Comparison of ENCODE assay signal across 2 cellular contexts in genomic region chr1:197695961-197696360, GRCh38.
TF ChIP-seq lines count a peak whose summit lies in the region.

No MANE protein-coding gene starts in this region.

TF ChIP-seq in IMR-90, 13 proteins besides CTCF, POLR2A, EP300 and RAD21:
- TF ChIP-seq SMC3 (IDR thresholded peaks at IDR 0.05; ENCODE audit: low read depth, low read length) (no peak), RCOR1 (IDR thresholded peaks at IDR 0.05; ENCODE audit: insufficient replicate concordance, low read length) (no peak), CHD1 (IDR thresholded peaks at IDR 0.05; ENCODE audit: low read depth, low read length) (no peak), MAFK (IDR thresholded peaks at IDR 0.05; ENCODE audit: low read depth, low read length) (no peak), MAZ (IDR thresholded peaks at IDR 0.05; ENCODE audit: borderline replicate concordance, low read depth, low read length) (no peak), NFE2L2 (IDR thresholded peaks at IDR 0.05; ENCODE audit: low read depth, low read length) (no peak), BHLHE40 (IDR thresholded peaks at IDR 0.05; ENCODE audit: low read depth, low read length) (no peak), FOS (IDR thresholded peaks at IDR 0.05; ENCODE audit: low read depth, low read length) (no peak), MXI1 (IDR thresholded peaks at IDR 0.05; ENCODE audit: borderline replicate concordance, low read depth, low read length) (no peak)
- TF ChIP-seq, protein P1, sequence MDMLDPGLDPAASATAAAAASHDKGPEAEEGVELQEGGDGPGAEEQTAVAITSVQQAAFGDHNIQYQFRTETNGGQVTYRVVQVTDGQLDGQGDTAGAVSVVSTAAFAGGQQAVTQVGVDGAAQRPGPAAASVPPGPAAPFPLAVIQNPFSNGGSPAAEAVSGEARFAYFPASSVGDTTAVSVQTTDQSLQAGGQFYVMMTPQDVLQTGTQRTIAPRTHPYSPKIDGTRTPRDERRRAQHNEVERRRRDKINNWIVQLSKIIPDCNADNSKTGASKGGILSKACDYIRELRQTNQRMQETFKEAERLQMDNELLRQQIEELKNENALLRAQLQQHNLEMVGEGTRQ (IDR thresholded peaks at IDR 0.05; ENCODE audit: low read depth, low read length), result no peak
- TF ChIP-seq, protein P2, sequence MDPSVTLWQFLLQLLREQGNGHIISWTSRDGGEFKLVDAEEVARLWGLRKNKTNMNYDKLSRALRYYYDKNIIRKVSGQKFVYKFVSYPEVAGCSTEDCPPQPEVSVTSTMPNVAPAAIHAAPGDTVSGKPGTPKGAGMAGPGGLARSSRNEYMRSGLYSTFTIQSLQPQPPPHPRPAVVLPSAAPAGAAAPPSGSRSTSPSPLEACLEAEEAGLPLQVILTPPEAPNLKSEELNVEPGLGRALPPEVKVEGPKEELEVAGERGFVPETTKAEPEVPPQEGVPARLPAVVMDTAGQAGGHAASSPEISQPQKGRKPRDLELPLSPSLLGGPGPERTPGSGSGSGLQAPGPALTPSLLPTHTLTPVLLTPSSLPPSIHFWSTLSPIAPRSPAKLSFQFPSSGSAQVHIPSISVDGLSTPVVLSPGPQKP (IDR thresholded peaks at IDR 0.05; ENCODE audit: borderline replicate concordance, low read depth, low read length), result no peak

TF ChIP-seq in SK-N-SH treated with all-trans-retinoic acid at 6 μM for 48 hours, 23 proteins besides CTCF, POLR2A, EP300 and RAD21:
- no peak for TF ChIP-seq POU6F1 (CRISPR knock-in tag; IDR thresholded peaks at IDR 0.05; ENCODE audit: borderline replicate concordance, low read depth)
- TF ChIP-seq OSR1 (CRISPR knock-in tag; IDR thresholded peaks at IDR 0.05), result no peak
- TF ChIP-seq RARB (CRISPR knock-in tag; IDR thresholded peaks at IDR 0.05), result no peak
- TF ChIP-seq ESRRG (CRISPR knock-in tag; IDR thresholded peaks at IDR 0.05), result no peak
- TF ChIP-seq ZNF8 (CRISPR knock-in tag; IDR thresholded peaks at IDR 0.05), result no peak
- no peak for TF ChIP-seq CREB5 (CRISPR knock-in tag; IDR thresholded peaks at IDR 0.05; ENCODE audit: low read depth)
- TF ChIP-seq ARNTL (CRISPR knock-in tag; IDR thresholded peaks at IDR 0.05; ENCODE audit: borderline replicate concordance, low read depth), result no peak
- TF ChIP-seq ZNF565 (CRISPR knock-in tag; conservative IDR thresholded peaks at IDR 0.05; ENCODE audit: low read depth), result no peak
- no peak for TF ChIP-seq ZC3H10 (CRISPR knock-in tag; IDR thresholded peaks at IDR 0.05)
- TF ChIP-seq SNAI2 (CRISPR knock-in tag; IDR thresholded peaks at IDR 0.05), result no peak
- TF ChIP-seq PATZ1 (CRISPR knock-in tag; IDR thresholded peaks at IDR 0.05; ENCODE audit: borderline replicate concordance), result no peak
- TF ChIP-seq ZFP3 (CRISPR knock-in tag; IDR thresholded peaks at IDR 0.05), result no peak
